Comparison of ENCODE assay signal across 8 cellular contexts in the genomic region with DNA sequence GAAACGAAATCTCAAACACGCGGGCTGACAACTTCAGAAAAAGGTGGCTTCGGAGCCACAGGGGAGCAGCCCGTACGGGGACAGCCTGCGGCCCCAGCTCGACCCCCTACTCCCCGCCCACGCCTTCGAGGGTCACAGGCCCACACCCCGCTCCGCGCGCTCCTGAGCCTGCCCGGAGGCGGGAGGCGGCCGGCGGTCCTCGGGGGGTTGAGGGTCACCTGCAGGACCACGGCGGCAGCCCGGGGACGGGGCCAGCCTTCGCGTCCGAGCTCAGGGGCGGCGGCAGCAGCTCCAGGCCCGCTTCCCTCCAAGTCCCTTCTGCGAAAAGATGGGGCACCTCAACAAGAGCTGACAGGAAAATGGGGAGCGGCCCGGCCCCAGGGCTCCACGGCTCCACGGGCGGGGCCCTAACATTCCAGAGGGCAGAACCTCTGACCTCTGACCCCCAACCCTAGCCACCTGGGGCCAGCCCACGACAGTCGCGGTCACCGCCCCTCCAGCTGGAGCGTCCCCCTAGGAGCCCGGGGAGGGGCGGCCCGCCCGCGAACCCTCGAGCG. TPM values are rescaled to one million over a fixed set of nuclear protein-coding genes. Genes with fewer than 3 reads are reported as not detected.
DNase-seq lines count a peak whose midpoint lies in the region; ATAC-seq and TF ChIP-seq lines count a peak whose summit lies in the region.

No MANE protein-coding gene starts in this region.

- H3K36me3 Mint-ChIP-seq in T-helper 17 cell (ENCODE audit: low read depth) = peaks cover 2% of the 10 kb centered on the region

- H3K27me3 ChIP-seq in ACC112 (ENCODE audit: insufficient read depth, low read length) = no peaks in the 10 kb centered on the region

- H3K27ac Mint-ChIP-seq in T-helper 17 cell = no peak overlapping the region

- H2AFZ ChIP-seq in ACC112 (ENCODE audit: low read length, unreplicated experiment) = peak overlapping the region; percentile 46

- H3K79me2 ChIP-seq in ACC112 (ENCODE audit: control insufficient read depth, insufficient read depth, low read length, unreplicated experiment) = peaks cover 2% of the 10 kb centered on the region

- TF ChIP-seq CTCF in fibroblast of pulmonary artery (IDR thresholded peaks at IDR 0.05; ENCODE audit: low read length, missing control alignments) (no peak), omental fat pad (IDR thresholded peaks at IDR 0.05) (no peak)

- ATAC-seq in GM18517 (IDR thresholded peaks at IDR 0.05; ENCODE audit: unreplicated experiment) (peak; percentile 40), HG03060 (IDR thresholded peaks at IDR 0.05; ENCODE audit: low read depth, unreplicated experiment) (peak; percentile 17), T-helper 17 cell (no peak), omental fat pad (ENCODE audit: low FRiP score) (peak; percentile 16)

- peak overlapping the region; percentile 77 for H3K4me3 Mint-ChIP-seq in T-helper 17 cell

- H3K9me3 ChIP-seq in T-helper 17 cell (ENCODE audit: control insufficient read depth, low read length, poor library complexity, severe bottlenecking) = no peaks in the 10 kb centered on the region

- H3K4me3 ChIP-seq in ACC112 (ENCODE audit: low read depth, low read length) = peak overlapping the region; percentile 87
- H3K4me3 ChIP-seq in fibroblast of pulmonary artery (replicated peaks; ENCODE audit: low read depth, low read length) = peak overlapping the region; percentile 78

- peaks cover 6% of the 10 kb centered on the region for H3K4me1 ChIP-seq in ACC112 (ENCODE audit: control insufficient read depth, insufficient read depth, low read length, unreplicated experiment)

- peak in 1 of 3 donors; percentile 21 for DNase-seq in T-helper 17 cell
- no peak for DNase-seq in fibroblast of pulmonary artery (ENCODE audit: low read depth)
- no peak for DNase-seq in omental fat pad (ENCODE audit: low spot score)
- no peak for DNase-seq in pons (ENCODE audit: low spot score)
- DNase-seq in UCSD-AML1 (lab: John Stamatoyannopoulos, UW; ENCODE audit: unreplicated experiment) = no peak

- no peak overlapping the region for H3K27ac ChIP-seq in ACC112 (ENCODE audit: low read depth, low read length)

- no peaks in the 10 kb centered on the region for H3K36me3 ChIP-seq in ACC112 (ENCODE audit: insufficient read depth, low read length)

- H3K4me1 Mint-ChIP-seq in T-helper 17 cell = peaks cover 10% of the 10 kb centered on the region

- no peaks in the 10 kb centered on the region for H3K27me3 Mint-ChIP-seq in T-helper 17 cell

RNA-seq across cellular contexts. Expression of a gene that starts 0.4 kb away (rescaled TPM):
- total RNA-seq in T-helper 17 cell = 1 to 10 TPM; 6.8 to 9.2 TPM
- 10 to 100 TPM in 2 of 4 donors, 1 to 10 TPM in 2; 5.0 to 17.5 (median 9.5) TPM for total RNA-seq in omental fat pad
